Comparison of ENCODE assay signal across 8 cellular contexts in the genomic region with DNA sequence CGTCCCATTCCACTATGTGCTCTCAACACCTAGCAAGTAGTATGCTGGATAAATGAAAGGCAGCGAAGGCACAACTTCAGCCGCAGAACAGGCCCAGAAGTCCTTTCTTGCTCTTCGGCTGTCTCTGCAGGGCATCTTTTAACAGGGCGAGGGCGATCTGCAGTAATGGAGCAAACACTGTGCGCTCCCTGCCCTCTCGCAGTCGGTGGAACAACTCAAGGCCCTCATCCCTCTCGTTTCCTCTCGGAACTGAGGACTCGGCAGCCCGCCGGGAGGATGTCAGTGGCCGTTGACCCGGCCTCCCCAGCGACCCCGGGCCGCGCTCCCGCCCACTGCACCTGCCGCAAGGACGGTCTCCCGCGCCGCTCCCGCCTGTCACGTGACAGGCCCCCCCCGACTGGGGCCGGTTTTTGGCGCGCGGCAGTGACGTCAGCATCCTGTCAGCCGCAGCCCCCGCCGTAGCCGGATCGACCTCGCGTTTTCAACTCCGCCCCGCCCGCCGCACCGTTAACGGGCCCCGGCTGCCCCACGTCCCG. TPM values are rescaled to one million over a fixed set of nuclear protein-coding genes. Genes with fewer than 3 reads are reported as not detected.
A peak's percentile ranks its signal among the peaks of the same experiment; 100 is the strongest.
DNase-seq lines count a peak whose midpoint lies in the region; ATAC-seq, FAIRE-seq and TF ChIP-seq lines count a peak whose summit lies in the region.

No MANE protein-coding gene starts in this region.

- ATAC-seq in CD4-positive, CD25-positive, alpha-beta regulatory T cell (ENCODE audit: low read depth in 2 of 2): peak; percentile 10 to 14
- ATAC-seq in GM21381 (IDR thresholded peaks at IDR 0.05; ENCODE audit: unreplicated experiment): peak; percentile 20

- peaks cover 27 to 52% (median 40%) of the 10 kb centered on the region in 4 donors for H3K4me1 Mint-ChIP-seq in CD4-positive, CD25-positive, alpha-beta regulatory T cell

- H3K27me3 Mint-ChIP-seq in CD4-positive, CD25-positive, alpha-beta regulatory T cell: no peaks in the 10 kb centered on the region

- peak overlapping the region; percentile 88 to 94 (median 93) for H3K4me3 Mint-ChIP-seq in CD4-positive, CD25-positive, alpha-beta regulatory T cell

- H3K9me3 ChIP-seq in CD4-positive, CD25-positive, alpha-beta regulatory T cell (ENCODE audit: control insufficient read depth in 2 of 2, low read length in 2 of 2): no peaks in the 10 kb centered on the region
- H3K9me3 ChIP-seq in SJSA1 (replicated peaks): no peaks in the 10 kb centered on the region
- no peaks in the 10 kb centered on the region for H3K9me3 ChIP-seq in neutrophil
- no peaks in the 10 kb centered on the region for H3K9me3 ChIP-seq in subcutaneous abdominal adipose tissue (ENCODE audit: control insufficient read depth in 5 of 5, low read length in 5 of 5)

- H3K4me3 ChIP-seq in CD4-positive, CD25-positive, alpha-beta regulatory T cell (ENCODE audit: low read depth, low read length): peak overlapping the region; percentile 96
- H3K4me3 ChIP-seq in SJSA1 (peak overlapping the region; percentile 77), neutrophil (ENCODE audit: low read depth in 1 of 2, low read length in 1 of 2) (peak overlapping the region; percentile 86 to 97), subcutaneous abdominal adipose tissue (ENCODE audit: low read depth in 1 of 5, low read length in 5 of 5) (peak overlapping the region; percentile 84 to 97 (median 93))

- FAIRE-seq in frontal cortex (lab: Jason Lieb, UNC): no peak

- peak; percentile 90 to 93 (median 92) for DNase-seq in CD4-positive, CD25-positive, alpha-beta regulatory T cell
- DNase-seq in LoVo (ENCODE audit: low spot score) (peak; percentile 83), SJSA1 (ENCODE audit: low read depth in 1 of 2, low spot score in 2 of 2) (peak; percentile 80 to 85), frontal cortex (ENCODE audit: low spot score in 2 of 2) (peak; percentile 86 to 89)
- peak; percentile 92 for DNase-seq in activated naive CD4-positive, alpha-beta T cell treated with Interleukin-2 at 50 U/mL for 16 hours

- peak overlapping the region; percentile 96 for H3K27ac Mint-ChIP-seq in CD4-positive, CD25-positive, alpha-beta regulatory T cell

- H3K9me3 Mint-ChIP-seq in CD4-positive, CD25-positive, alpha-beta regulatory T cell: no peaks in the 10 kb centered on the region

- H3K9ac ChIP-seq in subcutaneous abdominal adipose tissue (ENCODE audit: low read length in 5 of 5): peak overlapping the region; percentile 48 to 89 (median 75)

- H3K27ac ChIP-seq in CD4-positive, CD25-positive, alpha-beta regulatory T cell (ENCODE audit: insufficient read depth, low read length, poor library complexity, severe bottlenecking): peak overlapping the region; percentile 92
- peak overlapping the region; percentile 96 for H3K27ac ChIP-seq in SJSA1
- peak overlapping the region; percentile 79 for H3K27ac ChIP-seq in neutrophil
- peak overlapping the region; percentile 88 for H3K27ac ChIP-seq in subcutaneous abdominal adipose tissue (ENCODE audit: low read depth, low read length)

- no peaks in the 10 kb centered on the region for H3K36me3 Mint-ChIP-seq in CD4-positive, CD25-positive, alpha-beta regulatory T cell

- no peaks in the 10 kb centered on the region for H3K27me3 ChIP-seq in CD4-positive, CD25-positive, alpha-beta regulatory T cell (ENCODE audit: control insufficient read depth, insufficient read depth, low read length)
- no peaks in the 10 kb centered on the region for H3K27me3 ChIP-seq in SJSA1 (replicated peaks)
- no peaks in the 10 kb centered on the region for H3K27me3 ChIP-seq in neutrophil
- H3K27me3 ChIP-seq in subcutaneous abdominal adipose tissue (ENCODE audit: control insufficient read depth in 5 of 5, insufficient read depth in 4 of 5, low read length in 5 of 5): no peaks in the 10 kb centered on the region

- no peaks in the 10 kb centered on the region for H3K36me3 ChIP-seq in CD4-positive, CD25-positive, alpha-beta regulatory T cell (ENCODE audit: control insufficient read depth, insufficient read depth, low read length)
- H3K36me3 ChIP-seq in SJSA1 (peaks cover 29% of the 10 kb centered on the region), neutrophil (no peaks in the 10 kb centered on the region), subcutaneous abdominal adipose tissue (ENCODE audit: control insufficient read depth in 5 of 5, insufficient read depth in 5 of 5, low read length in 5 of 5) (no peaks in the 10 kb centered on the region)

- peaks cover 55% of the 10 kb centered on the region for H3K4me1 ChIP-seq in CD4-positive, CD25-positive, alpha-beta regulatory T cell (ENCODE audit: control insufficient read depth, insufficient read depth, low read length, poor library complexity, severe bottlenecking)
- peaks cover 30% of the 10 kb centered on the region for H3K4me1 ChIP-seq in SJSA1 (replicated peaks)
- peaks cover 37 to 39% of the 10 kb centered on the region in 2 experiments for H3K4me1 ChIP-seq in neutrophil (ENCODE audit: control insufficient read depth in 1 of 2, insufficient read depth in 1 of 2, low read depth in 1 of 2, low read length in 1 of 2)
- H3K4me1 ChIP-seq in subcutaneous abdominal adipose tissue (ENCODE audit: control insufficient read depth in 5 of 5, insufficient read depth in 5 of 5, low read length in 5 of 5): peaks cover 11 to 39% (median 29%) of the 10 kb centered on the region in 5 donors

- no peak for TF ChIP-seq CTCF in neutrophil (IDR thresholded peaks at IDR 0.05)

RNA-seq across cellular contexts. Expression of a gene that starts 1.1 kb away (rescaled TPM):
- total RNA-seq in CD4-positive, CD25-positive, alpha-beta regulatory T cell: 8.8 TPM
- 1 to 10 TPM; 1.1 to 1.6 (median 1.4) TPM for polyA plus RNA-seq in CD4-positive, CD25-positive, alpha-beta regulatory T cell
- total RNA-seq in SJSA1 (2014; rRNA removed; shearing (Covaris generic)): 45.4 and 55.5 TPM in 2 replicates
- 4.1 TPM for total RNA-seq in frontal cortex

RNA-seq across cellular contexts. Expression of a gene that starts 32.9 kb away (rescaled TPM):
- total RNA-seq in CD4-positive, CD25-positive, alpha-beta regulatory T cell: 21.5 TPM
- 10 to 100 TPM; 19.8 to 25.5 (median 21.0) TPM for polyA plus RNA-seq in CD4-positive, CD25-positive, alpha-beta regulatory T cell
- 30.7 and 36.1 TPM in 2 replicates for total RNA-seq in SJSA1 (2014; rRNA removed; shearing (Covaris generic))
- 13.9 TPM for total RNA-seq in frontal cortex

RNA-seq across cellular contexts. Expression of a gene that starts 33.6 kb away (rescaled TPM):
- total RNA-seq in CD4-positive, CD25-positive, alpha-beta regulatory T cell: 36.0 TPM
- 10 to 100 TPM; 22.5 to 41.8 (median 37.3) TPM for polyA plus RNA-seq in CD4-positive, CD25-positive, alpha-beta regulatory T cell
- total RNA-seq in SJSA1 (2014; rRNA removed; shearing (Covaris generic)): 10.6 and 21.2 TPM in 2 replicates
- total RNA-seq in frontal cortex: 2.9 TPM

Comparison
In these comparisons a context has a peak if more than half of its experiments do, and no peak if none do; other contexts are left out.
1. Peak in every context shown above with its lines: DNase-seq, ATAC-seq, H3K4me3 ChIP-seq and H3K27ac ChIP-seq.